ENCODE assay signal across 8 cellular contexts in the genomic region with DNA sequence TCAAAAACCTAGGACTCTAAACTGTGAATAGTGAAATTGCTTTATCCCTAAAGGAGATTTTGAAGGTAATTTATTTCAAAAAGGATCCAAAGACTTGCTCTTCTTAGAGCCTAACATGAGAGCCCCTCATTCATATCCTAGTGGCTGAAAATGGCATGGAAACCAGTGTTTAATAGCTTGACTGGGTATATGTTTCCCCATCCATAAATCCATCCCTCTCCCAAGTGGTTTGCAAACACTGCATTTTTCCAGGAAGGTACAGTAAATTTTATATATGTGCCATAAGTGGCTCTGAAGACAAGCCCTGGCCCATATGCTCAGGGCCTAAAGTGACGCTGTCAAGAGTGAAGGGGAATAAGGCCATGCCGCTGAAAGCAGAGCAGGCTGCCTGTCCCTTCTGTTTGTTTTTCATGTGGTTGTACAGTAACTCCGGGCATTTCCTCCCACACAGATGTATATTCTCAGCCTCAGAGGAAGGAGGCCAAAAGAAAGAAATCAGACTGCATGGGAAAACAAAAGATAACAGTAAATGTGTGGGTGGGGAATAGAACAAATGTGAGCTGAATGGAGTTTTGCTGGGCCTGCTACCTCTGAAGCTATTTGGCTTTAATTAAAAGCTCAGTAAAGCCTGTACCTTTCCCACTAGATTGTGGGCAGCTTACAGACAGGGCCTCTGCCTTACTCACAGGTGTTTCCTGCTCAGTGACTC.
DNase-seq lines count a peak whose midpoint lies in the region; ATAC-seq and TF ChIP-seq lines count a peak whose summit lies in the region.

No MANE protein-coding gene starts in this region.

- TF ChIP-seq EP300 in upper lobe of left lung (IDR thresholded peaks at IDR 0.05): no peak

- no peaks in the 10 kb centered on the region for H3K36me3 ChIP-seq in prostate gland
- no peaks in the 10 kb centered on the region for H3K36me3 ChIP-seq in upper lobe of left lung

- TF ChIP-seq POLR2A in prostate gland (IDR thresholded peaks at IDR 0.05) (no peak), upper lobe of left lung (IDR thresholded peaks at IDR 0.05) (no peak)

- intact Hi-C loops in prostate gland (cut with DNase I): no loop called here

- CTCF ChIA-PET in AG04449 (lab: Yijun Ruan, JAX): no interaction called here

- H3K27ac ChIP-seq in prostate gland: no peak overlapping the region
- H3K27ac ChIP-seq in upper lobe of left lung: no peak overlapping the region

- POLR2A ChIA-PET in AG04449 (lab: Yijun Ruan, JAX): no interaction called here

- H3K4me3 ChIP-seq in AG04449 (ENCODE audit: low read depth, low read length) (no peak overlapping the region), epithelial cell of esophagus (ENCODE audit: low read length) (no peak overlapping the region), prostate gland (no peak overlapping the region), upper lobe of left lung (no peak overlapping the region)

- H3K4me1 ChIP-seq in prostate gland (replicated peaks) (no peaks in the 10 kb centered on the region), upper lobe of left lung (no peaks in the 10 kb centered on the region)

- H3K9me3 ChIP-seq in prostate gland (no peaks in the 10 kb centered on the region), upper lobe of left lung (no peaks in the 10 kb centered on the region)

- no peak for TF ChIP-seq CTCF in AG04449 (IDR thresholded peaks at IDR 0.05; ENCODE audit: insufficient read depth, low read length, missing control alignments)
- no peak for TF ChIP-seq CTCF in epithelial cell of esophagus (IDR thresholded peaks at IDR 0.05; ENCODE audit: insufficient read depth, low read depth, low read length, missing control alignments)
- TF ChIP-seq CTCF in prostate gland (IDR thresholded peaks at IDR 0.05): no peak
- no peak for TF ChIP-seq CTCF in upper lobe of left lung (IDR thresholded peaks at IDR 0.05)

- H3K27me3 ChIP-seq in prostate gland (replicated peaks; ENCODE audit: insufficient read depth) (no peaks in the 10 kb centered on the region), upper lobe of left lung (no peaks in the 10 kb centered on the region)

- ATAC-seq in GM21367 (IDR thresholded peaks at IDR 0.05; ENCODE audit: unreplicated experiment) (peak; percentile 64), HG03558 (IDR thresholded peaks at IDR 0.05; ENCODE audit: extremely low read depth, unreplicated experiment) (peak; percentile 84), upper lobe of left lung (ENCODE audit: low FRiP score in 2 of 2) (no peak)

- WGBS in prostate gland: 33% methylated on average over 3 of the region's 3 CpGs
- 27 to 28% methylated on average over 3 of the region's 3 CpGs for WGBS in upper lobe of left lung, 2 donors

- peak; percentile 34 for DNase-seq in AG04449 (ENCODE audit: low read depth, low spot score)
- peak; percentile 14 for DNase-seq in epithelial cell of esophagus (ENCODE audit: low read depth)
- DNase-seq in prostate gland (ENCODE audit: low spot score): no peak
- no peak for DNase-seq in RKO (ENCODE audit: low spot score)
- DNase-seq in upper lobe of left lung: no peak
- no peak for DNase-seq in AG08396 (ENCODE audit: low spot score)

Comparison
In these comparisons a context has a peak if more than half of its experiments do, and no peak if none do; other contexts are left out.
1. DNase-seq: peak in AG04449 (single experiment) and epithelial cell of esophagus (single experiment); none in prostate gland (single experiment), RKO (single experiment), upper lobe of left lung (0 of 2) and AG08396 (single experiment).
2. ATAC-seq: peak in GM21367 (single experiment) and HG03558 (single experiment); none in upper lobe of left lung (0 of 2).